8 cellular contexts compared by ENCODE assay signal in the genomic region with DNA sequence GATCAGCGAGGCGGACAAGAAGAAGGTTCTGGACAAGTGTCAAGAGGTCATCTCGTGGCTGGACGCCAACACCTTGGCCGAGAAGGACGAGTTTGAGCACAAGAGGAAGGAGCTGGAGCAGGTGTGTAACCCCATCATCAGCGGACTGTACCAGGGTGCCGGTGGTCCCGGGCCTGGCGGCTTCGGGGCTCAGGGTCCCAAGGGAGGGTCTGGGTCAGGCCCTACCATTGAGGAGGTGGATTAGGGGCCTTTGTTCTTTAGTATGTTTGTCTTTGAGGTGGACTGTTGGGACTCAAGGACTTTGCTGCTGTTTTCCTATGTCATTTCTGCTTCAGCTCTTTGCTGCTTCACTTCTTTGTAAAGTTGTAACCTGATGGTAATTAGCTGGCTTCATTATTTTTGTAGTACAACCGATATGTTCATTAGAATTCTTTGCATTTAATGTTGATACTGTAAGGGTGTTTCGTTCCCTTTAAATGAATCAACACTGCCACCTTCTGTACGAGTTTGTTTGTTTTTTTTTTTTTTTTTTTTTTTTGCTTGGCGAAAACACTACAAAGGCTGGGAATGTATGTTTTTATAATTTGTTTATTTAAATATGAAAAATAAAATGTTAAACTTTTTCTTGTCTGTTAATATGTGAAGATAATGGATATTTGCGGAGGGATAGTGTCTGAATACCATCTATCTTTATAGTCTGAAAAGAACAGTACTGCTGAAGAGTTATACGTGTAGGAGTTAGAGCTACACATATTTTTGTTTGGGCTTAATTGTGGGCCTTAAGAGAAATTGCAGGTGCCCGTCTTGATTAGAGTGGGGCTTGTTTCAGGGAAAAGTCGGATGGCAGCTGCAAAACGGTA. TPM values are rescaled to one million over a fixed set of nuclear protein-coding genes. Genes with fewer than 3 reads are reported as not detected.
DNase-seq lines count a peak whose midpoint lies in the region; ATAC-seq and TF ChIP-seq lines count a peak whose summit lies in the region.

No MANE protein-coding gene starts in this region.

- ATAC-seq in WTC11 (no peak), GM19397 (IDR thresholded peaks at IDR 0.05; ENCODE audit: unreplicated experiment) (no peak)

- H3K4me3 ChIP-seq in foreskin fibroblast (ENCODE audit: low read depth in 1 of 2, low read length in 2 of 2), result peak overlapping the region; percentile 73 to 80

- no peak for TF ChIP-seq CTCF in WTC11 (IDR thresholded peaks at IDR 0.05)
- TF ChIP-seq CTCF in foreskin fibroblast (IDR thresholded peaks at IDR 0.05; ENCODE audit: low read depth, low read length), result no peak

- POLR2A ChIA-PET in WTC11 (lab: Charles Lee), result interaction anchor here (0.7 to 1.7 kb wide), 6 partner anchors 15 to 60 kb away, joined by 6 to 10 read pairs (median 7); a partner anchor contains a TSS

- CTCF ChIA-PET in WTC11 (lab: Charles Lee), result interaction anchor here (0.5 to 2.9 kb wide), 25 partner anchors 14 to 1190 kb away, joined by 3 to 22 read pairs (median 6); a partner anchor contains a TSS

- peaks cover 25% of the 10 kb centered on the region for H3K4me1 Mint-ChIP-seq in WTC11

- DNase-seq in SIG-M5 treated with dmso at 0.1 percent for 504 hours (lab: John Stamatoyannopoulos, UW; ENCODE audit: unreplicated experiment) (peak; percentile 68), SIG-M5 (lab: John Stamatoyannopoulos, UW) (no peak), NCI-H1105 treated with DMSO at 0.1 percent for 48 hours (lab: John Stamatoyannopoulos, UW) (peak; percentile 64), WTC11 (ENCODE audit: low spot score) (no peak), foreskin fibroblast (peak in 1 of 2 donors; percentile 63), pons (ENCODE audit: low spot score) (peak; percentile 89), GOT3 (lab: John Stamatoyannopoulos, UW) (no peak)

- H3K27ac Mint-ChIP-seq in WTC11, result no peak overlapping the region; the same call in 1 of the 2 replicates

- peaks cover 2% of the 10 kb centered on the region for H3K36me3 Mint-ChIP-seq in WTC11

- no peaks in the 10 kb centered on the region for H3K9me3 Mint-ChIP-seq in WTC11

- H3K4me3 Mint-ChIP-seq in WTC11, result peak overlapping the region; percentile 98

- no peaks in the 10 kb centered on the region for H3K27me3 Mint-ChIP-seq in WTC11 (ENCODE audit: low read depth)

TF ChIP-seq in WTC11, 78 proteins besides CTCF, POLR2A, EP300 and RAD21 (continues in another document):
- TF ChIP-seq ZNF671 (CRISPR knock-in tag; IDR thresholded peaks at IDR 0.05) (no peak), ELF4 (CRISPR knock-in tag; IDR thresholded peaks at IDR 0.05; ENCODE audit: low read depth) (no peak), ZNF263 (CRISPR knock-in tag; IDR thresholded peaks at IDR 0.05; ENCODE audit: low read depth) (no peak), NFYB (CRISPR knock-in tag; conservative IDR thresholded peaks at IDR 0.05; ENCODE audit: low read depth) (no peak), FOXP1 (CRISPR knock-in tag; IDR thresholded peaks at IDR 0.05; ENCODE audit: borderline replicate concordance) (no peak), HMGA2 (CRISPR knock-in tag; IDR thresholded peaks at IDR 0.05) (no peak), ZNF423 (CRISPR knock-in tag; IDR thresholded peaks at IDR 0.05) (no peak), IRF2 (CRISPR knock-in tag; IDR thresholded peaks at IDR 0.05; ENCODE audit: borderline replicate concordance, low read depth) (no peak), OVOL2 (CRISPR knock-in tag; IDR thresholded peaks at IDR 0.05; ENCODE audit: borderline replicate concordance) (no peak), CBFB (CRISPR knock-in tag; IDR thresholded peaks at IDR 0.05; ENCODE audit: low read depth) (no peak), CREB1 (CRISPR knock-in tag; IDR thresholded peaks at IDR 0.05) (no peak), ZNF121 (CRISPR knock-in tag; IDR thresholded peaks at IDR 0.05) (no peak), JUN (CRISPR knock-in tag; IDR thresholded peaks at IDR 0.05) (no peak)
- TF ChIP-seq, protein P1, sequence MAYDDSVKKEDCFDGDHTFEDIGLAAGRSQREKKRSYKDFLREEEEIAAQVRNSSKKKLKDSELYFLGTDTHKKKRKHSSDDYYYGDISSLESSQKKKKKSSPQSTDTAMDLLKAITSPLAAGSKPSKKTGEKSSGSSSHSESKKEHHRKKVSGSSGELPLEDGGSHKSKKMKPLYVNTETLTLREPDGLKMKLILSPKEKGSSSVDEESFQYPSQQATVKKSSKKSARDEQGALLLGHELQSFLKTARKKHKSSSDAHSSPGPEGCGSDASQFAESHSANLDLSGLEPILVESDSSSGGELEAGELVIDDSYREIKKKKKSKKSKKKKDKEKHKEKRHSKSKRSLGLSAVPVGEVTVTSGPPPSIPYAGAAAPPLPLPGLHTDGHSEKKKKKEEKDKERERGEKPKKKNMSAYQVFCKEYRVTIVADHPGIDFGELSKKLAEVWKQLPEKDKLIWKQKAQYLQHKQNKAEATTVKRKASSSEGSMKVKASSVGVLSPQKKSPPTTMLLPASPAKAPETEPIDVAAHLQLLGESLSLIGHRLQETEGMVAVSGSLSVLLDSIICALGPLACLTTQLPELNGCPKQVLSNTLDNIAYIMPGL (CRISPR knock-in tag; IDR thresholded peaks at IDR 0.05), result no peak
- TF ChIP-seq, protein P2, sequence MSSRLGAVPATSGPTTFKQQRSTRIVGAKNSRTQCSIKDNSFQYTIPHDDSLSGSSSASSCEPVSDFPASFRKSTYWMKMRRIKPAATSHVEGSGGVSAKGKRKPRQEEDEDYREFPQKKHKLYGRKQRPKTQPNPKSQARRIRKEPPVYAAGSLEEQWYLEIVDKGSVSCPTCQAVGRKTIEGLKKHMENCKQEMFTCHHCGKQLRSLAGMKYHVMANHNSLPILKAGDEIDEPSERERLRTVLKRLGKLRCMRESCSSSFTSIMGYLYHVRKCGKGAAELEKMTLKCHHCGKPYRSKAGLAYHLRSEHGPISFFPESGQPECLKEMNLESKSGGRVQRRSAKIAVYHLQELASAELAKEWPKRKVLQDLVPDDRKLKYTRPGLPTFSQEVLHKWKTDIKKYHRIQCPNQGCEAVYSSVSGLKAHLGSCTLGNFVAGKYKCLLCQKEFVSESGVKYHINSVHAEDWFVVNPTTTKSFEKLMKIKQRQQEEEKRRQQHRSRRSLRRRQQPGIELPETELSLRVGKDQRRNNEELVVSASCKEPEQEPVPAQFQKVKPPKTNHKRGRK (CRISPR knock-in tag; IDR thresholded peaks at IDR 0.05; ENCODE audit: borderline replicate concordance), result no peak
- TF ChIP-seq, protein P3, sequence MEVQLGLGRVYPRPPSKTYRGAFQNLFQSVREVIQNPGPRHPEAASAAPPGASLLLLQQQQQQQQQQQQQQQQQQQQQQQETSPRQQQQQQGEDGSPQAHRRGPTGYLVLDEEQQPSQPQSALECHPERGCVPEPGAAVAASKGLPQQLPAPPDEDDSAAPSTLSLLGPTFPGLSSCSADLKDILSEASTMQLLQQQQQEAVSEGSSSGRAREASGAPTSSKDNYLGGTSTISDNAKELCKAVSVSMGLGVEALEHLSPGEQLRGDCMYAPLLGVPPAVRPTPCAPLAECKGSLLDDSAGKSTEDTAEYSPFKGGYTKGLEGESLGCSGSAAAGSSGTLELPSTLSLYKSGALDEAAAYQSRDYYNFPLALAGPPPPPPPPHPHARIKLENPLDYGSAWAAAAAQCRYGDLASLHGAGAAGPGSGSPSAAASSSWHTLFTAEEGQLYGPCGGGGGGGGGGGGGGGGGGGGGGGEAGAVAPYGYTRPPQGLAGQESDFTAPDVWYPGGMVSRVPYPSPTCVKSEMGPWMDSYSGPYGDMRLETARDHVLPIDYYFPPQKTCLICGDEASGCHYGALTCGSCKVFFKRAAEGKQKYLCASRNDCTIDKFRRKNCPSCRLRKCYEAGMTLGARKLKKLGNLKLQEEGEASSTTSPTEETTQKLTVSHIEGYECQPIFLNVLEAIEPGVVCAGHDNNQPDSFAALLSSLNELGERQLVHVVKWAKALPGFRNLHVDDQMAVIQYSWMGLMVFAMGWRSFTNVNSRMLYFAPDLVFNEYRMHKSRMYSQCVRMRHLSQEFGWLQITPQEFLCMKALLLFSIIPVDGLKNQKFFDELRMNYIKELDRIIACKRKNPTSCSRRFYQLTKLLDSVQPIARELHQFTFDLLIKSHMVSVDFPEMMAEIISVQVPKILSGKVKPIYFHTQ (CRISPR knock-in tag; IDR thresholded peaks at IDR 0.05), result no peak
- TF ChIP-seq, protein P4, sequence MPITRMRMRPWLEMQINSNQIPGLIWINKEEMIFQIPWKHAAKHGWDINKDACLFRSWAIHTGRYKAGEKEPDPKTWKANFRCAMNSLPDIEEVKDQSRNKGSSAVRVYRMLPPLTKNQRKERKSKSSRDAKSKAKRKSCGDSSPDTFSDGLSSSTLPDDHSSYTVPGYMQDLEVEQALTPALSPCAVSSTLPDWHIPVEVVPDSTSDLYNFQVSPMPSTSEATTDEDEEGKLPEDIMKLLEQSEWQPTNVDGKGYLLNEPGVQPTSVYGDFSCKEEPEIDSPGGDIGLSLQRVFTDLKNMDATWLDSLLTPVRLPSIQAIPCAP (CRISPR knock-in tag; IDR thresholded peaks at IDR 0.05), result no peak
- TF ChIP-seq, protein P5, sequence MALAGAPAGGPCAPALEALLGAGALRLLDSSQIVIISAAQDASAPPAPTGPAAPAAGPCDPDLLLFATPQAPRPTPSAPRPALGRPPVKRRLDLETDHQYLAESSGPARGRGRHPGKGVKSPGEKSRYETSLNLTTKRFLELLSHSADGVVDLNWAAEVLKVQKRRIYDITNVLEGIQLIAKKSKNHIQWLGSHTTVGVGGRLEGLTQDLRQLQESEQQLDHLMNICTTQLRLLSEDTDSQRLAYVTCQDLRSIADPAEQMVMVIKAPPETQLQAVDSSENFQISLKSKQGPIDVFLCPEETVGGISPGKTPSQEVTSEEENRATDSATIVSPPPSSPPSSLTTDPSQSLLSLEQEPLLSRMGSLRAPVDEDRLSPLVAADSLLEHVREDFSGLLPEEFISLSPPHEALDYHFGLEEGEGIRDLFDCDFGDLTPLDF (CRISPR knock-in tag; IDR thresholded peaks at IDR 0.05), result no peak
- TF ChIP-seq, protein P6, sequence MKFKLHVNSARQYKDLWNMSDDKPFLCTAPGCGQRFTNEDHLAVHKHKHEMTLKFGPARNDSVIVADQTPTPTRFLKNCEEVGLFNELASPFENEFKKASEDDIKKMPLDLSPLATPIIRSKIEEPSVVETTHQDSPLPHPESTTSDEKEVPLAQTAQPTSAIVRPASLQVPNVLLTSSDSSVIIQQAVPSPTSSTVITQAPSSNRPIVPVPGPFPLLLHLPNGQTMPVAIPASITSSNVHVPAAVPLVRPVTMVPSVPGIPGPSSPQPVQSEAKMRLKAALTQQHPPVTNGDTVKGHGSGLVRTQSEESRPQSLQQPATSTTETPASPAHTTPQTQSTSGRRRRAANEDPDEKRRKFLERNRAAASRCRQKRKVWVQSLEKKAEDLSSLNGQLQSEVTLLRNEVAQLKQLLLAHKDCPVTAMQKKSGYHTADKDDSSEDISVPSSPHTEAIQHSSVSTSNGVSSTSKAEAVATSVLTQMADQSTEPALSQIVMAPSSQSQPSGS (CRISPR knock-in tag; IDR thresholded peaks at IDR 0.05; ENCODE audit: borderline replicate concordance, low read depth), result no peak

RNA-seq across cellular contexts. Expression of a gene that starts 2.3 kb away (rescaled TPM):
- 75.3 to 105 TPM (median 96.4 TPM) in 3 replicates for total RNA-seq in WTC11 (2021)

RNA-seq across cellular contexts. Expression of a gene that starts 14.5 kb away (rescaled TPM):
- total RNA-seq in WTC11 (2021), result 57.2 to 80.1 TPM (median 75.8 TPM) in 3 replicates

RNA-seq across cellular contexts. Expression of a gene that starts 14.8 kb away (rescaled TPM):
- total RNA-seq in WTC11 (2021), result 1.2 to 2.1 TPM (median 1.9 TPM) in 3 replicates

RNA-seq across cellular contexts. Expression of a gene that starts 23.1 kb away (rescaled TPM):
- total RNA-seq in WTC11 (2021), result 104 to 121 TPM (median 119 TPM) in 3 replicates

RNA-seq across cellular contexts. Expression of a gene that starts 32.8 kb away (rescaled TPM):
- total RNA-seq in WTC11 (2021), result 42.6 to 44.8 TPM (median 42.8 TPM) in 3 replicates

Comparison
In these comparisons a context has a peak if more than half of its experiments do, and no peak if none do; other contexts are left out.
1. DNase-seq: peak in SIG-M5 treated with dmso at 0.1 percent for 504 hours (single experiment), NCI-H1105 treated with DMSO at 0.1 percent for 48 hours (single experiment) and pons (single experiment); none in SIG-M5 (single experiment), WTC11 (single experiment) and GOT3 (single experiment).